Comparison of ENCODE assay signal across 8 cellular contexts in the genomic region with DNA sequence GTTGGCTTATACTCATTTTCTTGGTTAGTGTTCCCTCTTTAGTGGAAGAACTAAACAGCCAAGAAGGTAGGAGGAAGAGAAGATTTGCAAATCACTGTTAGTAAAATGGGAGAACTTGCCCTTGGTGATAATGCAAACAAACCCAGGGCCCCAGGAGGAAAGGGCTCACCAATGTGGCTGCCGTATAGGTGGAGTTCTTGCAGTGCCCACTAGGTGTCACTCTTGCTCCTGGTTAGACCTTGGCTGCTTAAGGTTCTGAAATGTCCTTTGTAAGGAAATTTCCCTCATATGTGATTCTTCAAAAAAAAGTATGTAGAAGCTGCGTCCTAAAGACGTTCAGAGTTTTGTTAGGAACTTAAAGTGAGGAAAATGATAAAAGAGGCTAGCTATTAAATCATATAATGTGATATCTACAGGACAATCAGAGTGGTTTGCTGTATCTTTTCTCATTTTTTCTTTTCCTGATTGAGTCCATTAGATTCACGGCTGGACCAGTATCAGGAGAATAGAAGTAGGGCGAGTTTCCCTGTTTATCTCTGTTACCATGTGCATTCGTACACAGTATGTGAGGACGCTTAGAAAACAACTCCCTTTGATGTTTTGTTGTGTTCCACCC. TPM values are rescaled to one million over a fixed set of nuclear protein-coding genes. Genes with fewer than 3 reads are reported as not detected.
DNase-seq lines count a peak whose midpoint lies in the region; ATAC-seq and TF ChIP-seq lines count a peak whose summit lies in the region.

No MANE protein-coding gene starts in this region.

- no peak overlapping the region for H3K23ac ChIP-seq in mesenchymal stem cell (ENCODE audit: low read length in 2 of 2)

- no peak overlapping the region for H2BK5ac ChIP-seq in mesenchymal stem cell (ENCODE audit: low read depth, low read length, poor library complexity, severe bottlenecking)

- WGBS in mesenchymal stem cell, result 56% methylated on average over 6 of the region's 7 CpGs

- H2AFZ ChIP-seq in mesenchymal stem cell (ENCODE audit: low read depth, low read length), result no peak overlapping the region

- H4K91ac ChIP-seq in mesenchymal stem cell (ENCODE audit: low read length), result no peak overlapping the region

- H3K36me3 ChIP-seq in BE2C (no peaks in the 10 kb centered on the region), mesenchymal stem cell (ENCODE audit: control insufficient read depth in 1 of 2, insufficient read depth in 2 of 2, low read depth in 1 of 2, low read length in 2 of 2) (peaks cover 12 to 55% of the 10 kb centered on the region in 2 experiments)

- H3K27me3 ChIP-seq in BE2C, result no peaks in the 10 kb centered on the region
- no peaks in the 10 kb centered on the region for H3K27me3 ChIP-seq in mesenchymal stem cell (ENCODE audit: control insufficient read depth in 1 of 2, insufficient read depth in 1 of 2, low read length in 2 of 2)

- no peak overlapping the region for H2AK5ac ChIP-seq in mesenchymal stem cell (ENCODE audit: low read length, severe bottlenecking)

- H2BK120ac ChIP-seq in mesenchymal stem cell (ENCODE audit: low read depth, low read length), result no peak overlapping the region

- H3K4me3 ChIP-seq in BE2C (ENCODE audit: low read depth, low read length) (no peak overlapping the region), mesenchymal stem cell (ENCODE audit: insufficient read depth in 1 of 2, low read depth in 1 of 2, low read length in 2 of 2) (no peak overlapping the region)

- peak; percentile 57 for DNase-seq in BE2C
- peak; percentile 31 for DNase-seq in NCI-H526 treated with DMSO at 0.1 percent for 48 hours (lab: John Stamatoyannopoulos, UW)
- peak; percentile 68 to 73 for DNase-seq in activated CD4-positive, alpha-beta T cell treated with anti-CD3 and anti-CD28 coated beads, Interleukin-2, amount 50 U/mL, for 4 hours
- peak; percentile 64 for DNase-seq in ecto neural progenitor cell (ENCODE audit: low spot score)
- DNase-seq in mesenchymal stem cell, result peak; percentile 71
- DNase-seq in stimulated activated CD8-positive, alpha-beta memory T cell treated with anti-CD3 and anti-CD28 coated beads, Interleukin-4, amount 100 ng/mL, for 1 hour (ENCODE audit: low read depth in 2 of 2, low spot score in 1 of 2), result peak; percentile 39 to 52

- no peak overlapping the region for H2BK12ac ChIP-seq in mesenchymal stem cell (ENCODE audit: low read length in 2 of 2)

- H3K18ac ChIP-seq in mesenchymal stem cell (ENCODE audit: low read depth in 1 of 2, low read length in 2 of 2), result no peak overlapping the region

- H4K8ac ChIP-seq in mesenchymal stem cell (ENCODE audit: low read length), result no peak overlapping the region

- peak; percentile 75 for TF ChIP-seq CTCF in BE2C (IDR thresholded peaks at IDR 0.05; ENCODE audit: low read depth, low read length)

- H3K79me1 ChIP-seq in mesenchymal stem cell (replicated peaks; ENCODE audit: low read length, poor library complexity, severe bottlenecking), result peaks cover 10% of the 10 kb centered on the region

- no peak overlapping the region for H3K9ac ChIP-seq in mesenchymal stem cell (ENCODE audit: low read length)

- no peaks in the 10 kb centered on the region for H3K9me3 ChIP-seq in BE2C
- peaks cover 16% of the 10 kb centered on the region for H3K9me3 ChIP-seq in mesenchymal stem cell (ENCODE audit: control insufficient read depth, low read length)

- no peak overlapping the region for H3K4ac ChIP-seq in mesenchymal stem cell (ENCODE audit: low read depth in 1 of 2, low read length in 2 of 2)

- H3K4me1 ChIP-seq in BE2C, result no peaks in the 10 kb centered on the region
- H3K4me1 ChIP-seq in mesenchymal stem cell (ENCODE audit: control insufficient read depth, insufficient read depth, low read depth, low read length), result peaks cover 7% of the 10 kb centered on the region

- no peak overlapping the region for H3K4me2 ChIP-seq in mesenchymal stem cell (ENCODE audit: low read length, poor library complexity, severe bottlenecking)

- H3K14ac ChIP-seq in mesenchymal stem cell (ENCODE audit: low read length in 2 of 2), result no peak overlapping the region

- ATAC-seq in GM18873 (IDR thresholded peaks at IDR 0.05; ENCODE audit: low FRiP score, unreplicated experiment), result peak; percentile 73
- peak; percentile 84 for ATAC-seq in HG03159 (IDR thresholded peaks at IDR 0.05; ENCODE audit: unreplicated experiment)

- no peak overlapping the region for H2BK15ac ChIP-seq in mesenchymal stem cell (ENCODE audit: low read depth, poor library complexity, severe bottlenecking)

- no peak overlapping the region for H3K27ac ChIP-seq in mesenchymal stem cell (ENCODE audit: low read length, poor library complexity, severe bottlenecking)

RNA-seq across cellular contexts. Expression of gene RPIA, which starts 48.6 kb away (rescaled TPM):
- polyA plus RNA-seq in BE2C (2012; ENCODE audit: insufficient read depth, insufficient read length, low read depth), result 19.4 TPM
- 5.9 TPM for polyA plus RNA-seq in mesenchymal stem cell (2013, experiment 1 of 2)
- polyA plus RNA-seq in mesenchymal stem cell (2013, experiment 2 of 2), result 6.0 TPM
